In genomic region chr10:114515515-114515914, GRCh38 we compare ENCODE assay signal across 17 cellular contexts.
DNase-seq lines count a peak whose midpoint lies in the region; ATAC-seq lines count a peak whose summit lies in the region.
"Had no signal": no experiment of that assay in that cellular context is flagged by ENCODE, and none has a peak within 500 bp of the region (broad histone marks: within the 10 kb centered on the region; RNA-seq: fewer than 3 reads in every experiment).

No MANE protein-coding gene starts in this region.

- peaks cover 95% of the 10 kb centered on the region for H3K4me1 Mint-ChIP-seq in stimulated activated naive CD8-positive, alpha-beta T cell treated with anti-CD3 and anti-CD28 coated beads, Interleukin-15, Interleukin-2, amounts not matched to agents 100 ng/mL and 50 ng/mL, for 24 hours (ENCODE audit: low read depth)
- peaks cover 96% of the 10 kb centered on the region for H3K4me1 Mint-ChIP-seq in activated naive CD8-positive, alpha-beta T cell (ENCODE audit: low read depth)

- H3K27ac Mint-ChIP-seq in stimulated activated naive CD8-positive, alpha-beta T cell treated with anti-CD3 and anti-CD28 coated beads, Interleukin-15, Interleukin-2, amounts not matched to agents 100 ng/mL and 50 ng/mL, for 24 hours: peak overlapping the region; percentile 38
- peak overlapping the region; percentile 95 for H3K27ac Mint-ChIP-seq in activated naive CD8-positive, alpha-beta T cell
- H3K27ac Mint-ChIP-seq: stimulated activated effector memory CD8-positive, alpha-beta T cell treated with anti-CD3 and anti-CD28 coated beads, Interleukin-12 subunit alpha, Interleukin-12 subunit beta, amount 100 ng/mL, for 72 hours had no signal

- no peaks in the 10 kb centered on the region for H3K36me3 ChIP-seq in iPS-20b (ENCODE audit: insufficient read depth, low read depth, low read length)
- H3K36me3 ChIP-seq: uterus had no signal

- peaks cover 14% of the 10 kb centered on the region for H3K36me3 Mint-ChIP-seq in stimulated activated naive CD8-positive, alpha-beta T cell treated with anti-CD3 and anti-CD28 coated beads, Interleukin-15, Interleukin-2, amounts not matched to agents 100 ng/mL and 50 ng/mL, for 24 hours (ENCODE audit: low read depth)
- peaks cover 5% of the 10 kb centered on the region for H3K36me3 Mint-ChIP-seq in activated naive CD8-positive, alpha-beta T cell
- H3K36me3 Mint-ChIP-seq: stimulated activated effector memory CD8-positive, alpha-beta T cell treated with anti-CD3 and anti-CD28 coated beads, Interleukin-12 subunit alpha, Interleukin-12 subunit beta, amount 100 ng/mL, for 72 hours had no signal

- DNase-seq in stimulated activated naive CD8-positive, alpha-beta T cell treated with anti-CD3 and anti-CD28 coated beads, Interleukin-15, Interleukin-2, amounts not matched to agents 100 U/mL and 50 U/mL, for 24 hours: no peak
- DNase-seq in UCSD-AML1 (lab: John Stamatoyannopoulos, UW; ENCODE audit: unreplicated experiment) (no peak), DMS153 treated with DMSO at 0.1 percent for 48 hours (lab: John Stamatoyannopoulos, UW; ENCODE audit: unreplicated experiment) (no peak), mesenteric fat pad (ENCODE audit: low spot score) (no peak)
- DNase-seq: AML-193, body of pancreas, DMS79 treated with DMSO at 0.1 percent for 48 hours, H7, IMR-90, NCI-H526, uterus had no signal

- H3K9ac ChIP-seq in iPS-20b (ENCODE audit: low read depth, low read length): peak overlapping the region; percentile 49; the same call in 1 of the 2 replicates

- H3K4me3 ChIP-seq in iPS-20b (ENCODE audit: low read length): no peak overlapping the region
- H3K4me3 ChIP-seq: body of pancreas, uterus had no signal

- H3K9me3 ChIP-seq in iPS-20b (ENCODE audit: insufficient read depth, low read depth, low read length): no peaks in the 10 kb centered on the region
- H3K9me3 ChIP-seq: body of pancreas, uterus had no signal

- H3K27me3 ChIP-seq in iPS-20b (ENCODE audit: insufficient read depth, low read length): no peaks in the 10 kb centered on the region
- H3K27me3 ChIP-seq: body of pancreas, uterus had no signal

- peak overlapping the region; percentile 61 for H3K27ac ChIP-seq in iPS-20b (ENCODE audit: low read length)
- H3K27ac ChIP-seq: body of pancreas, uterus had no signal

- H3K4me1 ChIP-seq in iPS-20b (ENCODE audit: insufficient read depth, low read length): peaks cover 18% of the 10 kb centered on the region
- H3K4me1 ChIP-seq: uterus had no signal

- H3K9me3 Mint-ChIP-seq in stimulated activated naive CD8-positive, alpha-beta T cell treated with anti-CD3 and anti-CD28 coated beads, Interleukin-15, Interleukin-2, amounts not matched to agents 100 ng/mL and 50 ng/mL, for 24 hours: no peaks in the 10 kb centered on the region
- no peaks in the 10 kb centered on the region for H3K9me3 Mint-ChIP-seq in activated naive CD8-positive, alpha-beta T cell (ENCODE audit: low read depth)
- H3K9me3 Mint-ChIP-seq: stimulated activated effector memory CD8-positive, alpha-beta T cell treated with anti-CD3 and anti-CD28 coated beads, Interleukin-12 subunit alpha, Interleukin-12 subunit beta, amount 100 ng/mL, for 72 hours had no signal

- H3K4me3 Mint-ChIP-seq in stimulated activated naive CD8-positive, alpha-beta T cell treated with anti-CD3 and anti-CD28 coated beads, Interleukin-15, Interleukin-2, amounts not matched to agents 100 ng/mL and 50 ng/mL, for 24 hours: peak overlapping the region; percentile 35
- H3K4me3 Mint-ChIP-seq in activated naive CD8-positive, alpha-beta T cell: peak overlapping the region; percentile 82
- H3K4me3 Mint-ChIP-seq: stimulated activated effector memory CD8-positive, alpha-beta T cell treated with anti-CD3 and anti-CD28 coated beads, Interleukin-12 subunit alpha, Interleukin-12 subunit beta, amount 100 ng/mL, for 72 hours had no signal

- no peaks in the 10 kb centered on the region for H3K27me3 Mint-ChIP-seq in stimulated activated naive CD8-positive, alpha-beta T cell treated with anti-CD3 and anti-CD28 coated beads, Interleukin-15, Interleukin-2, amounts not matched to agents 100 ng/mL and 50 ng/mL, for 24 hours
- H3K27me3 Mint-ChIP-seq in activated naive CD8-positive, alpha-beta T cell: no peaks in the 10 kb centered on the region

- no peak for ATAC-seq in stimulated activated naive CD8-positive, alpha-beta T cell treated with anti-CD3 and anti-CD28 coated beads, Interleukin-15, Interleukin-2, amounts not matched to agents 100 U/mL and 50 U/mL, for 24 hours
- no peak for ATAC-seq in GM21723 (IDR thresholded peaks at IDR 0.05; ENCODE audit: unreplicated experiment)
- ATAC-seq: activated CD4-positive, CD25-positive, alpha-beta regulatory T cell treated with anti-CD3 and anti-CD28 coated beads, Interleukin-2, amount 50 U/mL, for 24 hours; body of pancreas; stimulated activated effector memory CD8-positive, alpha-beta T cell treated with anti-CD3 and anti-CD28 coated beads, Interleukin-12 subunit alpha, Interleukin-12 subunit beta, amount 100 ng/mL, for 72 hours had no signal
